ENCODE assay signal across 27 cellular contexts in the genomic region with DNA sequence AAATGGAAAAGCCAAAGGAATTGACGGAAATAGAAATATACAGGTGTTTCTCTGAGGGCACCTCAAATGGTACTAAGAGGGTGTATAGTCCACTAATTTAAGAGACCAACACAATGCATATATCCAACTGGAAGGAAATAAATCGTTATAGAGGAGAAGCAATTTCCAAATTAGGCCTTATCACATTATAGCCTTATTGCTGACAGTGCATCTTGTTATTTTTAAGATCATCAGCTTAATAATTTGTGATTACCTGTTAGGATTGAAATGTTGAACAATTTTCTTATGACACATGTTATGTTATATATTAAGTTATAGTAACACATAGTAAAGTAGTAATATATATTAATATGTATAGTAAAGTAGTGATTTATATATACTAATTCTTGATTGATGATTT.
"Had no signal": no experiment of that assay in that cellular context is flagged by ENCODE, and none has a peak within 500 bp of the region (broad histone marks: within the 10 kb centered on the region; RNA-seq: fewer than 3 reads in every experiment).

No MANE protein-coding gene starts in this region.

- H3K9me3 ChIP-seq: ovary, psoas muscle, suprapubic skin, testis, tibial artery, transverse colon, upper lobe of right lung, uterus had no signal

- DNase-seq: natural killer cell; occipital lobe; ovary; psoas muscle; spleen; stimulated activated CD4-positive, alpha-beta T cell treated with anti-CD3 and anti-CD28 coated beads, Interleukin-12 subunit alpha, Interleukin-12 subunit beta, amount 100 ng/mL, for 4 hours; stimulated activated CD4-positive, alpha-beta T cell treated with anti-CD3 and anti-CD28 coated beads, Interleukin-1b, Interleukin-23, amount 100 ng/mL, for 48 hours; stimulated activated CD4-positive, alpha-beta T cell treated with anti-CD3 and anti-CD28 coated beads, Interleukin-4, amount 100 ng/mL, for 1 hour; stimulated activated CD4-positive, alpha-beta T cell treated with anti-CD3 and anti-CD28 coated beads, Interleukin-4, amount 100 ng/mL, for 4 hours; stimulated activated CD8-positive, alpha-beta memory T cell treated with anti-CD3 and anti-CD28 coated beads, Interleukin-4, amount 100 ng/mL, for 48 hours; stimulated activated naive CD4-positive, alpha-beta T cell; stimulated activated naive CD8-positive, alpha-beta T cell treated with anti-CD3 and anti-CD28 coated beads, Interleukin-15, amount 100 ng/mL, for 72 hours; stimulated activated naive CD8-positive, alpha-beta T cell treated with anti-CD3 and anti-CD28 coated beads, Interleukin-15, Interleukin-2, amounts not matched to agents 100 U/mL and 50 U/mL, for 24 hours; substantia nigra; testis; tibial artery; transverse colon; upper lobe of right lung; uterus had no signal

- ATAC-seq: natural killer cell; psoas muscle; right cardiac atrium; sciatic nerve; stimulated activated memory B cell treated with anti-CD40 and anti-IgM and Interleukin-4, amounts not matched to agents 10 μg/mL and 1 μg/mL and 100 μg/mL, for 72 hours; stimulated activated naive CD8-positive, alpha-beta T cell treated with anti-CD3 and anti-CD28 coated beads, Interleukin-15, amount 100 ng/mL, for 72 hours; stimulated activated naive CD8-positive, alpha-beta T cell treated with anti-CD3 and anti-CD28 coated beads, Interleukin-15, Interleukin-2, amounts not matched to agents 100 U/mL and 50 U/mL, for 24 hours; upper lobe of right lung had no signal

- H3K27me3 ChIP-seq: neural progenitor cell, ovary, spleen, suprapubic skin, testis, tibial artery, transverse colon, upper lobe of right lung, uterus had no signal

- H3K4me3 ChIP-seq: neural progenitor cell, ovary, psoas muscle, skin epidermis, smooth muscle cell, spleen, suprapubic skin, testis, tibial artery, transverse colon, upper lobe of right lung, uterus had no signal

- H3K79me2 ChIP-seq: parathyroid adenoma had no signal

- H3K9ac ChIP-seq: neural progenitor cell, parathyroid adenoma had no signal

- H3K4me2 ChIP-seq: neural progenitor cell, smooth muscle cell had no signal

- H3K27ac ChIP-seq: neural progenitor cell, ovary, parathyroid adenoma, psoas muscle, skin epidermis, spleen, suprapubic skin, testis, tibial artery, transverse colon, upper lobe of right lung, uterus had no signal

- H3K4me1 ChIP-seq: neural progenitor cell, parathyroid adenoma, psoas muscle, spleen, suprapubic skin, testis, tibial artery, transverse colon, upper lobe of right lung, uterus had no signal

- H2AFZ ChIP-seq: neural progenitor cell, parathyroid adenoma had no signal

- H3K36me3 ChIP-seq: neural progenitor cell, ovary, spleen, suprapubic skin, tibial artery, transverse colon, upper lobe of right lung, uterus had no signal
